ENCODE assay signal across 10 cellular contexts in genomic region chr2:44560352-44560751, GRCh38.
A peak's percentile ranks its signal among the peaks of the same experiment; 100 is the strongest.
DNase-seq lines count a peak whose midpoint lies in the region; ATAC-seq and TF ChIP-seq lines count a peak whose summit lies in the region.
"Had no signal": no experiment of that assay in that cellular context is flagged by ENCODE, and none has a peak within 500 bp of the region (broad histone marks: within the 10 kb centered on the region; RNA-seq: fewer than 3 reads in every experiment).

No MANE protein-coding gene starts in this region.

- TF ChIP-seq CTCF in heart left ventricle (IDR thresholded peaks at IDR 0.05) (peak in 11 of 12 donors; percentile 9 to 49 (median 26)), thyroid gland (IDR thresholded peaks at IDR 0.05) (peak in 2 of 6 experiments; percentile 10 to 23), natural killer cell (IDR thresholded peaks at IDR 0.05) (no peak)

- DNase-seq in heart left ventricle (peak in 1 of 5 donors; percentile 29), Right ventricle myocardium superior (no peak), NCI-H69 (lab: John Stamatoyannopoulos, UW) (peak; percentile 20), erythroblast (lab: John Stamatoyannopoulos, UW) (peak; percentile 4 to 14), thyroid gland (peak; percentile 7 to 9), natural killer cell (no peak), GF-D8 (lab: John Stamatoyannopoulos, UW) (no peak)

- H3K27ac ChIP-seq in heart left ventricle = no peak overlapping the region
- no peak overlapping the region for H3K27ac ChIP-seq in thyroid gland

- intact Hi-C loops in heart left ventricle (cut with DNase I) = loop anchor here in 3 of 10 donors (10.0 kb wide), 2 partner anchors 154 to 394 kb away; no protein-coding TSS in a partner anchor
- intact Hi-C loops in Right ventricle myocardium superior (cut with DNase I) = no loop called here
- intact Hi-C loops in thyroid gland (cut with DNase I) = no loop called here
- intact Hi-C loops in natural killer cell (cut with micrococcal nuclease) = no loop called here

- no peaks in the 10 kb centered on the region for H3K36me3 ChIP-seq in heart left ventricle
- H3K36me3 ChIP-seq in thyroid gland = no peaks in the 10 kb centered on the region

- H3K9me3 ChIP-seq in heart left ventricle (no peaks in the 10 kb centered on the region), thyroid gland (no peaks in the 10 kb centered on the region)

- peaks cover 0 to 10% of the 10 kb centered on the region in 2 donors for H3K4me1 Mint-ChIP-seq in natural killer cell

- H3K4me1 ChIP-seq in heart left ventricle (no peaks in the 10 kb centered on the region), thyroid gland (no peaks in the 10 kb centered on the region)

- no peaks in the 10 kb centered on the region for H3K9me3 Mint-ChIP-seq in natural killer cell
- H3K9me3 Mint-ChIP-seq: brain had no signal

- H3K36me3 Mint-ChIP-seq in natural killer cell = no peaks in the 10 kb centered on the region
- H3K36me3 Mint-ChIP-seq: brain had no signal

- no peak overlapping the region for H3K4me3 Mint-ChIP-seq in natural killer cell
- H3K4me3 Mint-ChIP-seq: brain had no signal

- no peak for TF ChIP-seq POLR2A in heart left ventricle (IDR thresholded peaks at IDR 0.05)
- no peak for TF ChIP-seq POLR2A in erythroblast (IDR thresholded peaks at IDR 0.05; ENCODE audit: low read length)
- no peak for TF ChIP-seq POLR2A in thyroid gland (IDR thresholded peaks at IDR 0.05)

- no peaks in the 10 kb centered on the region for H3K27me3 ChIP-seq in heart left ventricle
- H3K27me3 ChIP-seq in thyroid gland = no peaks in the 10 kb centered on the region

- no peak overlapping the region for H3K27ac Mint-ChIP-seq in natural killer cell
- H3K27ac Mint-ChIP-seq: brain had no signal

- H3K4me3 ChIP-seq in heart left ventricle (no peak overlapping the region), thyroid gland (replicated peaks in 1 of 3) (no peak overlapping the region)

- 81 to 87% (median 84%) methylated on average over 4 of the region's 4 CpGs for WGBS in heart left ventricle, 4 donors
- 87 to 88% methylated on average over 4 of the region's 4 CpGs for WGBS in thyroid gland, 2 donors

- ATAC-seq in heart left ventricle (no peak), Right ventricle myocardium superior (ENCODE audit: poor library complexity) (no peak), natural killer cell (no peak), GM21515 (IDR thresholded peaks at IDR 0.05; ENCODE audit: unreplicated experiment) (no peak)
- ATAC-seq: activated CD4-positive, CD25-positive, alpha-beta regulatory T cell treated with anti-CD3 and anti-CD28 coated beads, Interleukin-2, amount 50 U/mL, for 24 hours had no signal

- no peaks in the 10 kb centered on the region for H3K27me3 Mint-ChIP-seq in natural killer cell (ENCODE audit: low read depth in 2 of 2)
- H3K27me3 Mint-ChIP-seq: brain had no signal

Comparison
In these comparisons a context has a peak if more than half of its experiments do, and no peak if none do; other contexts are left out.
1. DNase-seq: peak in NCI-H69 (single experiment), erythroblast (2 of 2) and thyroid gland (2 of 2); none in Right ventricle myocardium superior (single experiment), natural killer cell (single experiment) and GF-D8 (single experiment).